In genomic region chr11:46760429-46761128, GRCh38 we compare ENCODE assay signal across 23 cellular contexts. TPM values are rescaled to one million over a fixed set of nuclear protein-coding genes. Genes with fewer than 3 reads are reported as not detected.
"Had no signal": no experiment of that assay in that cellular context is flagged by ENCODE, and none has a peak within 500 bp of the region (broad histone marks: within the 10 kb centered on the region; RNA-seq: fewer than 3 reads in every experiment).

No MANE protein-coding gene starts in this region.

- ATAC-seq: foreskin keratinocyte; heart left ventricle; naive thymus-derived CD4-positive, alpha-beta T cell; stimulated activated naive B cell treated with anti-CD40 and anti-IgM and Interleukin-4, amounts not matched to agents 10 μg/mL and 1 μg/mL and 100 μg/mL, for 72 hours; stimulated activated naive CD8-positive, alpha-beta T cell treated with anti-CD3 and anti-CD28 coated beads, Interleukin-15, amount 100 ng/mL, for 72 hours; upper lobe of right lung had no signal

- H3K9me3 Mint-ChIP-seq: dendritic cell treated with granulocyte-macrophage colony-stimulating factor and Interleukin-4, amounts not matched to agents 40 ng/mL and 50 ng/mL, for 4 days; naive thymus-derived CD4-positive, alpha-beta T cell; nephron progenitor cell; stimulated activated naive B cell treated with anti-CD40 and anti-IgM and Interleukin-4, amounts not matched to agents 10 μg/mL and 1 μg/mL and 100 μg/mL, for 72 hours; stimulated activated naive CD8-positive, alpha-beta T cell treated with anti-CD3 and anti-CD28 coated beads, Interleukin-15, amount 100 ng/mL, for 72 hours had no signal

- H3K27ac Mint-ChIP-seq: dendritic cell treated with granulocyte-macrophage colony-stimulating factor and Interleukin-4, amounts not matched to agents 40 ng/mL and 50 ng/mL, for 4 days; nephron progenitor cell; stimulated activated naive B cell treated with anti-CD40 and anti-IgM and Interleukin-4, amounts not matched to agents 10 μg/mL and 1 μg/mL and 100 μg/mL, for 72 hours; stimulated activated naive CD8-positive, alpha-beta T cell treated with anti-CD3 and anti-CD28 coated beads, Interleukin-15, amount 100 ng/mL, for 72 hours had no signal

- H3K4me3 ChIP-seq: esophagus squamous epithelium, heart left ventricle, right atrium auricular region, testis, tibial nerve, upper lobe of right lung, vagina had no signal

- H3K27me3 ChIP-seq: esophagus squamous epithelium, foreskin keratinocyte, heart left ventricle, right atrium auricular region, testis, tibial nerve, upper lobe of right lung, vagina had no signal

- DNase-seq: esophagus squamous epithelium; foreskin keratinocyte; heart left ventricle; hippocampal formation; kidney glomerular epithelial cell; mesendoderm; naive thymus-derived CD4-positive, alpha-beta T cell; nephron progenitor cell; stimulated activated CD4-positive, alpha-beta T cell treated with anti-CD3 and anti-CD28 coated beads, Interleukin-2, amount 100 ng/mL, for 24 hours; stimulated activated CD4-positive, alpha-beta T cell treated with anti-CD3 and anti-CD28 coated beads, Interleukin-4, amount 100 ng/mL, for 4 hours; stimulated activated naive B cell treated with anti-CD40 and anti-IgM and Interleukin-4, amounts not matched to agents 10 μg/mL and 1 μg/mL and 100 μg/mL, for 72 hours; stimulated activated naive CD8-positive, alpha-beta T cell treated with anti-CD3 and anti-CD28 coated beads, Interleukin-15, amount 100 ng/mL, for 72 hours; testis; upper lobe of right lung had no signal

- FAIRE-seq: colon, islet of Langerhans had no signal

- H3K27me3 Mint-ChIP-seq: dendritic cell treated with granulocyte-macrophage colony-stimulating factor and Interleukin-4, amounts not matched to agents 40 ng/mL and 50 ng/mL, for 4 days; naive thymus-derived CD4-positive, alpha-beta T cell; stimulated activated naive B cell treated with anti-CD40 and anti-IgM and Interleukin-4, amounts not matched to agents 10 μg/mL and 1 μg/mL and 100 μg/mL, for 72 hours; stimulated activated naive CD8-positive, alpha-beta T cell treated with anti-CD3 and anti-CD28 coated beads, Interleukin-15, amount 100 ng/mL, for 72 hours had no signal

- H3K27ac ChIP-seq: esophagus squamous epithelium, foreskin keratinocyte, heart left ventricle, right atrium auricular region, testis, tibial nerve, upper lobe of right lung, vagina had no signal

- H3K4me1 ChIP-seq: esophagus squamous epithelium, foreskin keratinocyte, right atrium auricular region, testis, tibial nerve, upper lobe of right lung, vagina had no signal

- H3K9me3 ChIP-seq: esophagus squamous epithelium, heart left ventricle, right atrium auricular region, testis, tibial nerve, upper lobe of right lung, vagina had no signal

- H3K4me1 Mint-ChIP-seq: naive thymus-derived CD4-positive, alpha-beta T cell; nephron progenitor cell; stimulated activated naive B cell treated with anti-CD40 and anti-IgM and Interleukin-4, amounts not matched to agents 10 μg/mL and 1 μg/mL and 100 μg/mL, for 72 hours; stimulated activated naive CD8-positive, alpha-beta T cell treated with anti-CD3 and anti-CD28 coated beads, Interleukin-15, amount 100 ng/mL, for 72 hours had no signal

- H3K4me3 Mint-ChIP-seq: dendritic cell treated with granulocyte-macrophage colony-stimulating factor and Interleukin-4, amounts not matched to agents 40 ng/mL and 50 ng/mL, for 4 days; naive thymus-derived CD4-positive, alpha-beta T cell; nephron progenitor cell; stimulated activated naive B cell treated with anti-CD40 and anti-IgM and Interleukin-4, amounts not matched to agents 10 μg/mL and 1 μg/mL and 100 μg/mL, for 72 hours; stimulated activated naive CD8-positive, alpha-beta T cell treated with anti-CD3 and anti-CD28 coated beads, Interleukin-15, amount 100 ng/mL, for 72 hours had no signal

RNA-seq across cellular contexts. Expression of gene F2, which starts 41.6 kb away (rescaled TPM):
- total RNA-seq: foreskin keratinocyte, lung microvascular endothelial cell, omental fat pad, right atrium auricular region, subcutaneous adipose tissue, tibial nerve, upper lobe of right lung, vagina had no signal
- polyA plus RNA-seq: foreskin keratinocyte; naive thymus-derived CD4-positive, alpha-beta T cell had no signal
